12 cellular contexts compared by ENCODE assay signal in the genomic region with DNA sequence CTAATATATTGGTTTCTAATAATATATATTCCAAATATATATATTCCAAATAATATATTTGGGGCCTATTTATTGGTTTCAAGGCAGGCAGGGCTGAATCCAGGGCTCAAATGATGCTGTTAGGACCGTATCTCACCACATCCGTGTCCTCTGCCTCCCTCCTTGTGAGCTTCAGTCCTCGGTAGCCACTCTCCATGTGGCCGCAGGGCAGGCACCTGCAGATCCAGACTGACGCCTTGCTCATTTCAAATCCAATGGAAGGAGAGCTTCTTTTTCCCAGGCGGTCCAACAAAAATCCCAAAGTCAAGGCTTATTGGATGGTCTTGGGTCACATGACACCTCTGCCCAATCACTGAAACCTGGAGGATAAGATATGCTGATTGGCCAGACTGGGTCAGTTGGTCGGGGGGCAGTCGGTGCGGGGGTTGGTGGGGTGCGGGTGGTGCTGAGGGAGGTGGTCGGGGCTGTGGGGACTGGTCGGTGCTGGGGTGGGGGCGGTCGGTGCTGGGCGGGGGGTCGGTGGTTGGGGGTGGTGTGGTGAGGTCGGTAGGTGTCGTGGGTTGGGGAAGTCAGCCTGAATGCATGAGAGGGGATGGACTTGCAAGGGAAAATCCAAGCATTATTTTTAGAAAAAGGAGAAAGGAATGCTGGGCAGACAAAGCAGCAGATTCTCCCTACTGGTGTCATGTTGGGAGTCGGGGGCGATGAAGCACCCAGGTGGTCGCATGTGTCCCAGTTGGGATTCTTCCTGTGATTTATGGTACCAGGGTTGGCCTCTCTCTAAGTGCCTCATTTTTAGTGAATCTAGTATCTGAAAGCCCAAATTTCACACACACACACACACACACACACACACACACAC.
DNase-seq lines count a peak whose midpoint lies in the region; ATAC-seq and TF ChIP-seq lines count a peak whose summit lies in the region.
"Had no signal": no experiment of that assay in that cellular context is flagged by ENCODE, and none has a peak within 500 bp of the region (broad histone marks: within the 10 kb centered on the region; RNA-seq: fewer than 3 reads in every experiment).

No MANE protein-coding gene starts in this region.

- H3F3A ChIP-seq in neural cell (ENCODE audit: insufficient read depth, low read length, poor library complexity, severe bottlenecking): no peaks in the 10 kb centered on the region

- H3K4me3 ChIP-seq in BLaER1 (no peak overlapping the region), KMS-11 (IDR thresholded peaks at IDR 0.05; ENCODE audit: insufficient read depth, low read depth, low read length) (no peak overlapping the region), neural cell (ENCODE audit: low read length) (no peak overlapping the region), psoas muscle (no peak overlapping the region)

- ATAC-seq in psoas muscle (no peak), HG02588 (IDR thresholded peaks at IDR 0.05; ENCODE audit: unreplicated experiment) (no peak)

- H3K27ac Mint-ChIP-seq in endothelial cell (ENCODE audit: unreplicated experiment): no peak overlapping the region

- H2AFZ ChIP-seq in KMS-11 (ENCODE audit: low read depth) (peak overlapping the region; percentile 44), neural cell (ENCODE audit: low read depth, low read length) (no peak overlapping the region)

- H3K36me3 Mint-ChIP-seq in endothelial cell (ENCODE audit: low read depth, unreplicated experiment): peaks cover 57% of the 10 kb centered on the region

- intact Hi-C loops in psoas muscle (cut with DNase I): loop anchor here in 1 of 2 donors (10.0 kb wide), 1 partner anchor 56 kb away; no protein-coding TSS in a partner anchor

- H3K4me1 ChIP-seq in BLaER1 (peaks cover 53% of the 10 kb centered on the region), KMS-11 (ENCODE audit: low read depth, poor library complexity, severe bottlenecking) (peaks cover 55% of the 10 kb centered on the region), psoas muscle (no peaks in the 10 kb centered on the region)

- H3K9me3 Mint-ChIP-seq in endothelial cell (ENCODE audit: unreplicated experiment): no peaks in the 10 kb centered on the region
- H3K9me3 Mint-ChIP-seq: activated CD4-positive, alpha-beta memory T cell treated with anti-CD3 and anti-CD28 coated beads, Interleukin-2, amount 10 ng/mL, durations not matched to agents 7 days and 5 days had no signal

- peak overlapping the region; percentile 51 for H3K4me3 Mint-ChIP-seq in endothelial cell (ENCODE audit: unreplicated experiment)

- no peak for TF ChIP-seq RAD21 in neural cell (conservative IDR thresholded peaks at IDR 0.05)

- H3K4me1 Mint-ChIP-seq in endothelial cell (ENCODE audit: unreplicated experiment): peaks cover 32% of the 10 kb centered on the region

- H3K9me3 ChIP-seq in BLaER1 (no peaks in the 10 kb centered on the region), neural cell (ENCODE audit: low read length) (no peaks in the 10 kb centered on the region), psoas muscle (no peaks in the 10 kb centered on the region)
- H3K9me3 ChIP-seq: neutrophil had no signal

- H3K9me2 ChIP-seq in neural cell (ENCODE audit: insufficient read depth, low read length): no peaks in the 10 kb centered on the region

- H3K27me3 Mint-ChIP-seq in endothelial cell (ENCODE audit: unreplicated experiment): peaks cover 21% of the 10 kb centered on the region

- DNase-seq in endothelial cell (ENCODE audit: low spot score) (no peak), psoas muscle (no peak), HCEC 1CT (no peak)
- DNase-seq in stimulated activated CD8-positive, alpha-beta memory T cell treated with anti-CD3 and anti-CD28 coated beads, Interleukin-4, amount 100 ng/mL, for 48 hours: no peak
- DNase-seq: activated naive CD4-positive, alpha-beta T cell treated with anti-CD3 and anti-CD28 coated beads, Interleukin-2, amount 50 U/mL, for 16 hours; NCI-H146 had no signal

- H3K9ac ChIP-seq in BLaER1 (no peak overlapping the region), KMS-11 (peak overlapping the region; percentile 76; the same call in 1 of the 2 replicates), neural cell (ENCODE audit: low read length) (no peak overlapping the region)

- 94 to 95% (median 94%) methylated on average over 20 to 21 of the region's 21 CpGs for WGBS in psoas muscle, 3 donors

- H3K4me2 ChIP-seq in BLaER1 (peak overlapping the region; percentile 85), KMS-11 (peak overlapping the region; percentile 62), neural cell (ENCODE audit: low read length) (no peak overlapping the region)

- H3K27ac ChIP-seq in BLaER1 (no peak overlapping the region), KMS-11 (peak overlapping the region; percentile 94), neural cell (ENCODE audit: low read length) (peak overlapping the region; percentile 67), psoas muscle (no peak overlapping the region)
- H3K27ac ChIP-seq: neutrophil had no signal

- H3K79me2 ChIP-seq in KMS-11 (ENCODE audit: insufficient read depth, low read depth) (no peaks in the 10 kb centered on the region), neural cell (replicated peaks; ENCODE audit: insufficient read depth, low read length) (no peaks in the 10 kb centered on the region)

- no peaks in the 10 kb centered on the region for H3K36me3 ChIP-seq in BLaER1
- H3K36me3 ChIP-seq in KMS-11 (ENCODE audit: insufficient read depth): no peaks in the 10 kb centered on the region
- no peaks in the 10 kb centered on the region for H3K36me3 ChIP-seq in neural cell (ENCODE audit: insufficient read depth, low read length)
- no peaks in the 10 kb centered on the region for H3K36me3 ChIP-seq in psoas muscle (ENCODE audit: insufficient read depth in 1 of 2, low read depth in 1 of 2)
- H3K36me3 ChIP-seq: neutrophil had no signal

- TF ChIP-seq EP300 in neural cell (conservative IDR thresholded peaks at IDR 0.05; ENCODE audit: poor library complexity, severe bottlenecking): no peak

- TF ChIP-seq CTCF in KMS-11 (conservative IDR thresholded peaks at IDR 0.05; ENCODE audit: low read depth, low read length) (no peak), endothelial cell (IDR thresholded peaks at IDR 0.05; ENCODE audit: unreplicated experiment) (no peak), neural cell (IDR thresholded peaks at IDR 0.05; ENCODE audit: poor library complexity, severe bottlenecking) (no peak), psoas muscle (IDR thresholded peaks at IDR 0.05) (no peak)

- H3K27me3 ChIP-seq in BLaER1: peaks cover 24% of the 10 kb centered on the region
- H3K27me3 ChIP-seq in KMS-11 (ENCODE audit: insufficient read depth, low read depth): no peaks in the 10 kb centered on the region
- no peaks in the 10 kb centered on the region for H3K27me3 ChIP-seq in neural cell (ENCODE audit: insufficient read depth, low read depth, low read length)
- no peaks in the 10 kb centered on the region for H3K27me3 ChIP-seq in psoas muscle (ENCODE audit: insufficient read depth in 3 of 3, low read length in 2 of 3)

- H4K20me1 ChIP-seq in BLaER1 (peaks cover 17% of the 10 kb centered on the region; the same call in 1 of the 2 replicates), KMS-11 (ENCODE audit: insufficient read depth) (no peaks in the 10 kb centered on the region), neural cell (ENCODE audit: insufficient read depth) (no peaks in the 10 kb centered on the region)

TF ChIP-seq in neural cell, 6 proteins besides CTCF, POLR2A, EP300 and RAD21:
- no peak for TF ChIP-seq MXI1 (conservative IDR thresholded peaks at IDR 0.05; ENCODE audit: poor library complexity, severe bottlenecking)
- TF ChIP-seq EZH2 (IDR thresholded peaks at IDR 0.05; ENCODE audit: borderline replicate concordance, insufficient read depth, low read length, poor library complexity, severe bottlenecking): no peak
- TF ChIP-seq POLR2AphosphoS5 (IDR thresholded peaks at IDR 0.05): no peak
- TF ChIP-seq SMC3 (conservative IDR thresholded peaks at IDR 0.05; ENCODE audit: poor library complexity): no peak
- TF ChIP-seq, protein P1, sequence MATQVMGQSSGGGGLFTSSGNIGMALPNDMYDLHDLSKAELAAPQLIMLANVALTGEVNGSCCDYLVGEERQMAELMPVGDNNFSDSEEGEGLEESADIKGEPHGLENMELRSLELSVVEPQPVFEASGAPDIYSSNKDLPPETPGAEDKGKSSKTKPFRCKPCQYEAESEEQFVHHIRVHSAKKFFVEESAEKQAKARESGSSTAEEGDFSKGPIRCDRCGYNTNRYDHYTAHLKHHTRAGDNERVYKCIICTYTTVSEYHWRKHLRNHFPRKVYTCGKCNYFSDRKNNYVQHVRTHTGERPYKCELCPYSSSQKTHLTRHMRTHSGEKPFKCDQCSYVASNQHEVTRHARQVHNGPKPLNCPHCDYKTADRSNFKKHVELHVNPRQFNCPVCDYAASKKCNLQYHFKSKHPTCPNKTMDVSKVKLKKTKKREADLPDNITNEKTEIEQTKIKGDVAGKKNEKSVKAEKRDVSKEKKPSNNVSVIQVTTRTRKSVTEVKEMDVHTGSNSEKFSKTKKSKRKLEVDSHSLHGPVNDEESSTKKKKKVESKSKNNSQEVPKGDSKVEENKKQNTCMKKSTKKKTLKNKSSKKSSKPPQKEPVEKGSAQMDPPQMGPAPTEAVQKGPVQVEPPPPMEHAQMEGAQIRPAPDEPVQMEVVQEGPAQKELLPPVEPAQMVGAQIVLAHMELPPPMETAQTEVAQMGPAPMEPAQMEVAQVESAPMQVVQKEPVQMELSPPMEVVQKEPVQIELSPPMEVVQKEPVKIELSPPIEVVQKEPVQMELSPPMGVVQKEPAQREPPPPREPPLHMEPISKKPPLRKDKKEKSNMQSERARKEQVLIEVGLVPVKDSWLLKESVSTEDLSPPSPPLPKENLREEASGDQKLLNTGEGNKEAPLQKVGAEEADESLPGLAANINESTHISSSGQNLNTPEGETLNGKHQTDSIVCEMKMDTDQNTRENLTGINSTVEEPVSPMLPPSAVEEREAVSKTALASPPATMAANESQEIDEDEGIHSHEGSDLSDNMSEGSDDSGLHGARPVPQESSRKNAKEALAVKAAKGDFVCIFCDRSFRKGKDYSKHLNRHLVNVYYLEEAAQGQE (IDR thresholded peaks at IDR 0.05; ENCODE audit: borderline replicate concordance): no peak
- TF ChIP-seq TAF1 (IDR thresholded peaks at IDR 0.05; ENCODE audit: low read depth): no peak
TF ChIP-seq in neural cell: peak in this region for 0.

Comparison
In these comparisons a context has a peak if more than half of its experiments do, and no peak if none do; other contexts are left out.
1. H3K27ac ChIP-seq: peak in KMS-11 (single experiment) and neural cell (single experiment); none in BLaER1 (single experiment) and psoas muscle (single experiment).